19 cellular contexts compared by ENCODE assay signal in genomic region chr14:67487332-67487731, GRCh38. TPM values are rescaled to one million over a fixed set of nuclear protein-coding genes. Genes with fewer than 3 reads are reported as not detected.
DNase-seq lines count a peak whose midpoint lies in the region; ATAC-seq and TF ChIP-seq lines count a peak whose summit lies in the region.
"Had no signal": no experiment of that assay in that cellular context is flagged by ENCODE, and none has a peak within 500 bp of the region (broad histone marks: within the 10 kb centered on the region; RNA-seq: fewer than 3 reads in every experiment).

No MANE protein-coding gene starts in this region.

- peak overlapping the region; percentile 75 for H3K4me2 ChIP-seq in SU-DHL-6 (ENCODE audit: low read depth, low read length, poor library complexity, severe bottlenecking)

- no peak for ATAC-seq in stimulated activated naive CD8-positive, alpha-beta T cell treated with anti-CD3 and anti-CD28 coated beads, Interleukin-15, Interleukin-2, amounts not matched to agents 100 U/mL and 50 U/mL, for 24 hours
- ATAC-seq in right cardiac atrium = peak in 1 of 2 donors; percentile 10
- no peak for ATAC-seq in body of pancreas
- no peak for ATAC-seq in HG02852 (IDR thresholded peaks at IDR 0.05; ENCODE audit: unreplicated experiment)
- ATAC-seq: PC-3 had no signal

- no peaks in the 10 kb centered on the region for H3K9me3 ChIP-seq in SU-DHL-6 (ENCODE audit: insufficient read depth, low read length)
- no peaks in the 10 kb centered on the region for H3K9me3 ChIP-seq in right cardiac atrium (ENCODE audit: control insufficient read depth, low read length)
- H3K9me3 ChIP-seq in body of pancreas = no peaks in the 10 kb centered on the region
- H3K9me3 ChIP-seq: BE2C, colonic mucosa, mucosa of descending colon, testis had no signal

- peaks cover 4% of the 10 kb centered on the region for H3K27me3 Mint-ChIP-seq in stimulated activated naive CD8-positive, alpha-beta T cell treated with anti-CD3 and anti-CD28 coated beads, Interleukin-15, Interleukin-2, amounts not matched to agents 100 ng/mL and 50 ng/mL, for 24 hours
- H3K27me3 Mint-ChIP-seq in glutamatergic neuron (ENCODE audit: unreplicated experiment) = peaks cover 4% of the 10 kb centered on the region

- H3K36me3 ChIP-seq in SU-DHL-6 (ENCODE audit: low read length) (no peaks in the 10 kb centered on the region), body of pancreas (replicated peaks in 1 of 2; ENCODE audit: insufficient read depth in 1 of 2, low read depth in 2 of 2) (no peaks in the 10 kb centered on the region)
- H3K36me3 ChIP-seq: BE2C, colonic mucosa had no signal

- H4K20me1 ChIP-seq in SU-DHL-6 (ENCODE audit: low read depth, low read length) = no peaks in the 10 kb centered on the region

- H3K4me3 Mint-ChIP-seq in stimulated activated naive CD8-positive, alpha-beta T cell treated with anti-CD3 and anti-CD28 coated beads, Interleukin-15, Interleukin-2, amounts not matched to agents 100 ng/mL and 50 ng/mL, for 24 hours = peak overlapping the region; percentile 84
- H3K4me3 Mint-ChIP-seq in glutamatergic neuron (ENCODE audit: unreplicated experiment) = no peak overlapping the region

- no peak for TF ChIP-seq POLR2A in body of pancreas (IDR thresholded peaks at IDR 0.05)

- peak overlapping the region; percentile 97 for H3K27ac Mint-ChIP-seq in stimulated activated naive CD8-positive, alpha-beta T cell treated with anti-CD3 and anti-CD28 coated beads, Interleukin-15, Interleukin-2, amounts not matched to agents 100 ng/mL and 50 ng/mL, for 24 hours
- no peak overlapping the region for H3K27ac Mint-ChIP-seq in glutamatergic neuron (ENCODE audit: unreplicated experiment)

- no peaks in the 10 kb centered on the region for H3K9me2 ChIP-seq in SU-DHL-6 (replicated peaks; ENCODE audit: insufficient read depth, low read length)

- H3K79me2 ChIP-seq in SU-DHL-6 (ENCODE audit: insufficient read depth, low read length) = no peaks in the 10 kb centered on the region

- 0 out of 2 replicates have a peak, but pooled peaks cover 6% of the 10 kb centered on the region for H3F3A ChIP-seq in SU-DHL-6 (ENCODE audit: insufficient read depth)

- 78% methylated on average over 4 of the region's 4 CpGs for WGBS in right cardiac atrium
- 71 to 87% methylated on average over 4 of the region's 4 CpGs for WGBS in body of pancreas, 2 donors

- H3K27ac ChIP-seq in SU-DHL-6 (ENCODE audit: low read depth, low read length) (peak overlapping the region; percentile 86), right cardiac atrium (ENCODE audit: low read length) (peak overlapping the region; percentile 62), body of pancreas (no peak overlapping the region)
- H3K27ac ChIP-seq: colonic mucosa, SK-N-MC had no signal

- H3K36me3 Mint-ChIP-seq in stimulated activated naive CD8-positive, alpha-beta T cell treated with anti-CD3 and anti-CD28 coated beads, Interleukin-15, Interleukin-2, amounts not matched to agents 100 ng/mL and 50 ng/mL, for 24 hours (ENCODE audit: low read depth) = peaks cover 12% of the 10 kb centered on the region
- H3K36me3 Mint-ChIP-seq in glutamatergic neuron (ENCODE audit: unreplicated experiment) = peaks cover 5% of the 10 kb centered on the region

- no peak for DNase-seq in stimulated activated naive CD8-positive, alpha-beta T cell treated with anti-CD3 and anti-CD28 coated beads, Interleukin-15, Interleukin-2, amounts not matched to agents 100 U/mL and 50 U/mL, for 24 hours
- DNase-seq in right cardiac atrium (no peak), body of pancreas (no peak), glutamatergic neuron (no peak)
- DNase-seq: activated CD8-positive, alpha-beta memory T cell treated with anti-CD3 and anti-CD28 coated beads for 24 hours; BE2C; colonic mucosa; DMS153; foreskin fibroblast; NCI-H2081 treated with DMSO at 0.1 percent for 48 hours; NCI-H69; PC-3; stimulated activated CD4-positive, alpha-beta T cell treated with anti-CD3 and anti-CD28 coated beads, Interleukin-4, amount 100 ng/mL, for 1 hour; testis had no signal

- no peaks in the 10 kb centered on the region for H3K4me1 ChIP-seq in right cardiac atrium (ENCODE audit: control insufficient read depth, insufficient read depth, low read length)
- H3K4me1 ChIP-seq in body of pancreas = peaks cover 12% of the 10 kb centered on the region
- H3K4me1 ChIP-seq: colonic mucosa, testis had no signal

- H3K27me3 ChIP-seq in SU-DHL-6 (ENCODE audit: low read length) (no peaks in the 10 kb centered on the region), right cardiac atrium (ENCODE audit: control insufficient read depth, insufficient read depth) (no peaks in the 10 kb centered on the region), body of pancreas (no peaks in the 10 kb centered on the region)
- H3K27me3 ChIP-seq: BE2C, colonic mucosa, testis had no signal

- H3K9ac ChIP-seq in SU-DHL-6 (ENCODE audit: low read length) = peak overlapping the region; percentile 54

- H3K4me3 ChIP-seq in SU-DHL-6 (ENCODE audit: insufficient read depth, low read length, poor library complexity, severe bottlenecking) (no peak overlapping the region), right cardiac atrium (ENCODE audit: low read length) (no peak overlapping the region), body of pancreas (no peak overlapping the region)
- H3K4me3 ChIP-seq: mucosa of descending colon, SK-N-MC had no signal

- intact Hi-C loops in right cardiac atrium (cut with DNase I) (no loop called here), body of pancreas (cut with DNase I) (no loop called here)

- no peak for TF ChIP-seq CTCF in SU-DHL-6 (IDR thresholded peaks at IDR 0.05; ENCODE audit: insufficient read depth, low read length, poor library complexity, severe bottlenecking)
- TF ChIP-seq CTCF in body of pancreas (IDR thresholded peaks at IDR 0.05) = no peak
- TF ChIP-seq CTCF in glutamatergic neuron (IDR thresholded peaks at IDR 0.05; ENCODE audit: partially characterized antibody, unreplicated experiment) = no peak

- H3K4me1 Mint-ChIP-seq in stimulated activated naive CD8-positive, alpha-beta T cell treated with anti-CD3 and anti-CD28 coated beads, Interleukin-15, Interleukin-2, amounts not matched to agents 100 ng/mL and 50 ng/mL, for 24 hours (ENCODE audit: low read depth) = peaks cover 87% of the 10 kb centered on the region
- no peaks in the 10 kb centered on the region for H3K4me1 Mint-ChIP-seq in glutamatergic neuron (ENCODE audit: low read depth, unreplicated experiment)

- no peaks in the 10 kb centered on the region for H3K9me3 Mint-ChIP-seq in stimulated activated naive CD8-positive, alpha-beta T cell treated with anti-CD3 and anti-CD28 coated beads, Interleukin-15, Interleukin-2, amounts not matched to agents 100 ng/mL and 50 ng/mL, for 24 hours
- peaks cover 2% of the 10 kb centered on the region for H3K9me3 Mint-ChIP-seq in glutamatergic neuron (ENCODE audit: unreplicated experiment)

- no peak overlapping the region for H2AFZ ChIP-seq in SU-DHL-6 (ENCODE audit: low read depth, low read length, severe bottlenecking)

RNA-seq across cellular contexts. Expression of gene TMEM229B, which starts 1.2 kb away (rescaled TPM):
- total RNA-seq in right cardiac atrium (10 to 100 TPM in 1 of 4 donors, 1 to 10 TPM in 3; 1.3 to 11.8 (median 6.6) TPM), body of pancreas (1 to 10 TPM; 2.0 to 4.4 TPM), glutamatergic neuron (ENCODE audit: unreplicated experiment) (7.5 TPM)
- 3.6 TPM for polyA plus RNA-seq in right cardiac atrium
- total RNA-seq: PC-3 had no signal

RNA-seq across cellular contexts. Expression of gene PLEKHH1, which starts 45.8 kb away (rescaled TPM):
- 1 to 10 TPM; 2.5 to 6.5 (median 4.2) TPM for total RNA-seq in right cardiac atrium
- 4.0 TPM for polyA plus RNA-seq in right cardiac atrium
- total RNA-seq in body of pancreas = 10 to 100 TPM; 32.7 to 54.7 TPM
- total RNA-seq in glutamatergic neuron (ENCODE audit: unreplicated experiment) = 32.4 TPM

Comparison
In these comparisons a context has a peak if more than half of its experiments do, and no peak if none do; other contexts are left out.
1. H3K27ac ChIP-seq: peak in SU-DHL-6 (single experiment) and right cardiac atrium (single experiment); none in body of pancreas (0 of 4).